Comparison of ENCODE assay signal across 1 cellular context in the genomic region with DNA sequence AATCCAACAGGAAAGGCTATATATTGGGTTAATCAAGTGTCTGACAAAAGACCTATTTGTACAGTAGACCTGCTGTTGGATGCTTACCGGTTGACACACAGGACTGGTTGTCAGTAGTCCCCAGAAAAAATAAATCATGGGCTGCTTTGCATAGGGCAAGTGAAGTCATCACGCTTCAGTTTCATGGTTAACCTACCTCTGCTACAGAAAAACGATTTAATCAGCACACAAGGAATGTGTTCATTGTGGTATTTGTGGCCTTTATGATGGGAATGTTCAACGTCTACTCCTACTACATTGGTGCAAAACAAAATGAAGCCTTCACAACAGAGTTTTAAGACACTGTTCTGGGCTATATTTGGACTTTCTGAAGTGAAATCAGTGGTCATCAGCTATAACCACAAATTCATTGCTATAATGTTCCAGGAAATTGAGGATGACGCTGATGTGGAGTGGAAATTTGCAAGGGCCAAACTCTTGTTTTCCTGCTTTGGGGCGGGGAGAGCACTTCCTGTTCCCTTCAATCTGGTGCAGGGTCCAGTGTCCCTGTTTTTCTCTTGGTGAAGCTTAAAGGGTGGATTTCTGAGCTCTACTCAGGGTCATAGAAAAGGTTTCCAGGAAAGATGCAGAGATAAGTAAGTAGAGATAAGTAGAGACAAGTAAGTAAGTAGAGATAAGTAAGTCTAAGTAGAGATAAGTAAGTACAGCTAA.
TF ChIP-seq lines count a peak whose summit lies in the region.

No MANE protein-coding gene starts in this region.

TF ChIP-seq in SK-N-SH, 30 proteins besides CTCF, POLR2A, EP300 and RAD21:
- TF ChIP-seq, protein P1, sequence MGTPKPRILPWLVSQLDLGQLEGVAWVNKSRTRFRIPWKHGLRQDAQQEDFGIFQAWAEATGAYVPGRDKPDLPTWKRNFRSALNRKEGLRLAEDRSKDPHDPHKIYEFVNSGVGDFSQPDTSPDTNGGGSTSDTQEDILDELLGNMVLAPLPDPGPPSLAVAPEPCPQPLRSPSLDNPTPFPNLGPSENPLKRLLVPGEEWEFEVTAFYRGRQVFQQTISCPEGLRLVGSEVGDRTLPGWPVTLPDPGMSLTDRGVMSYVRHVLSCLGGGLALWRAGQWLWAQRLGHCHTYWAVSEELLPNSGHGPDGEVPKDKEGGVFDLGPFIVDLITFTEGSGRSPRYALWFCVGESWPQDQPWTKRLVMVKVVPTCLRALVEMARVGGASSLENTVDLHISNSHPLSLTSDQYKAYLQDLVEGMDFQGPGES (IDR thresholded peaks at IDR 0.05; ENCODE audit: low read depth, low read length), result no peak
- TF ChIP-seq FOXM1 (IDR thresholded peaks at IDR 0.05; ENCODE audit: low read depth) (no peak), RXRA (IDR thresholded peaks at IDR 0.05; ENCODE audit: borderline replicate concordance, low read depth) (no peak), NFIC (IDR thresholded peaks at IDR 0.05; ENCODE audit: borderline replicate concordance) (no peak), POLR2AphosphoS5 (IDR thresholded peaks at IDR 0.05; ENCODE audit: low read depth, low read length) (no peak), USF1 (IDR thresholded peaks at IDR 0.05; ENCODE audit: borderline replicate concordance, low read depth) (no peak), FOXJ3 (CRISPR knock-in tag; IDR thresholded peaks at IDR 0.05) (no peak), ELF1 (IDR thresholded peaks at IDR 0.05) (no peak)
